1 cellular context compared by ENCODE assay signal in the genomic region with DNA sequence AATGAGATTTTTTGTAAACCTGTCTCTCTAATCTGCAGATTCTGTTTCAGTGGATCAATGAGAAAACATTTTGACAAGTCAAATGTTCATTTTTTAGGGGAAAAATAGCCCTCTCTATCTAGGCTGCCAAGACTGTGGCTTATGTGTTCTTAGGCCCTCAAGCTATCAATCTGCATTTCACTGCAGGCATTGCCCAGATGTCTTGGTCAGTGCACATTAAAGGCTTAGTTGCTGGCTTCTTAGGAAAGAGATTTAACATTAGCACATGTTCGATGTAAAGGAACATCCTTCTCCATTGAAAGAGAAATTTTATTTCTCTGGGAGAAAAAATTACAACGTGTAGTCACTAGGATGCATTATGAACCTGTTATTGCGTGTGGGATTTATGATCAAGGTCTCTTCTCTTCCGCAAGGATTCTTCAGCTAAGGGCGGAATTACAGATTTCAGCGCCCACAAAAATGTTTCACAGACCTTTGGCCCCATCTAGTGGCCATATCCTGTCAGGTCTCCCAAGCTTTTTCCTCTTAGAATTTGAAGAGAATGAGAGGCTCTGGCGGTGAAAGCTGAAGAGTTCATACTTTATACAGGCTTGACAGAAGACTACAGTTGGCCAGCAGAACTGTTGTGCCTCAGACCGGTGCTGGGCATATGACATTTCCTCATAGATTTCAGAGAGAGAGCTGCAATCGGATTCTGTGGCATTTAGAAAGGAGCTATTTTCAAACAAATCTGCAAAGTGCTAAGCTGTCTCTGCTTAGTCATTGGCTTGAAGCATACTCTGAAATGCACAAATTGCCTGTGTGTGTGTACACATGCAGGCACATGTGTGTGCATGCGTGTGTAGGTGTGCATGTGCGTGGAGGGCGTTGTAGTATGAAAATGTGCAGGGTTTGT.
TF ChIP-seq lines count a peak whose summit lies in the region.

No MANE protein-coding gene starts in this region.

TF ChIP-seq in H1, 55 proteins besides CTCF, POLR2A, EP300 and RAD21:
- TF ChIP-seq YY1 (IDR thresholded peaks at IDR 0.05; ENCODE audit: low read depth, low read length) (0 out of 2 replicates have a peak, but pooled peaks have one; percentile 38), ZNF274 (IDR thresholded peaks at IDR 0.05; ENCODE audit: borderline replicate concordance, extremely low read depth, low read length) (no peak)
- TF ChIP-seq, protein P1, sequence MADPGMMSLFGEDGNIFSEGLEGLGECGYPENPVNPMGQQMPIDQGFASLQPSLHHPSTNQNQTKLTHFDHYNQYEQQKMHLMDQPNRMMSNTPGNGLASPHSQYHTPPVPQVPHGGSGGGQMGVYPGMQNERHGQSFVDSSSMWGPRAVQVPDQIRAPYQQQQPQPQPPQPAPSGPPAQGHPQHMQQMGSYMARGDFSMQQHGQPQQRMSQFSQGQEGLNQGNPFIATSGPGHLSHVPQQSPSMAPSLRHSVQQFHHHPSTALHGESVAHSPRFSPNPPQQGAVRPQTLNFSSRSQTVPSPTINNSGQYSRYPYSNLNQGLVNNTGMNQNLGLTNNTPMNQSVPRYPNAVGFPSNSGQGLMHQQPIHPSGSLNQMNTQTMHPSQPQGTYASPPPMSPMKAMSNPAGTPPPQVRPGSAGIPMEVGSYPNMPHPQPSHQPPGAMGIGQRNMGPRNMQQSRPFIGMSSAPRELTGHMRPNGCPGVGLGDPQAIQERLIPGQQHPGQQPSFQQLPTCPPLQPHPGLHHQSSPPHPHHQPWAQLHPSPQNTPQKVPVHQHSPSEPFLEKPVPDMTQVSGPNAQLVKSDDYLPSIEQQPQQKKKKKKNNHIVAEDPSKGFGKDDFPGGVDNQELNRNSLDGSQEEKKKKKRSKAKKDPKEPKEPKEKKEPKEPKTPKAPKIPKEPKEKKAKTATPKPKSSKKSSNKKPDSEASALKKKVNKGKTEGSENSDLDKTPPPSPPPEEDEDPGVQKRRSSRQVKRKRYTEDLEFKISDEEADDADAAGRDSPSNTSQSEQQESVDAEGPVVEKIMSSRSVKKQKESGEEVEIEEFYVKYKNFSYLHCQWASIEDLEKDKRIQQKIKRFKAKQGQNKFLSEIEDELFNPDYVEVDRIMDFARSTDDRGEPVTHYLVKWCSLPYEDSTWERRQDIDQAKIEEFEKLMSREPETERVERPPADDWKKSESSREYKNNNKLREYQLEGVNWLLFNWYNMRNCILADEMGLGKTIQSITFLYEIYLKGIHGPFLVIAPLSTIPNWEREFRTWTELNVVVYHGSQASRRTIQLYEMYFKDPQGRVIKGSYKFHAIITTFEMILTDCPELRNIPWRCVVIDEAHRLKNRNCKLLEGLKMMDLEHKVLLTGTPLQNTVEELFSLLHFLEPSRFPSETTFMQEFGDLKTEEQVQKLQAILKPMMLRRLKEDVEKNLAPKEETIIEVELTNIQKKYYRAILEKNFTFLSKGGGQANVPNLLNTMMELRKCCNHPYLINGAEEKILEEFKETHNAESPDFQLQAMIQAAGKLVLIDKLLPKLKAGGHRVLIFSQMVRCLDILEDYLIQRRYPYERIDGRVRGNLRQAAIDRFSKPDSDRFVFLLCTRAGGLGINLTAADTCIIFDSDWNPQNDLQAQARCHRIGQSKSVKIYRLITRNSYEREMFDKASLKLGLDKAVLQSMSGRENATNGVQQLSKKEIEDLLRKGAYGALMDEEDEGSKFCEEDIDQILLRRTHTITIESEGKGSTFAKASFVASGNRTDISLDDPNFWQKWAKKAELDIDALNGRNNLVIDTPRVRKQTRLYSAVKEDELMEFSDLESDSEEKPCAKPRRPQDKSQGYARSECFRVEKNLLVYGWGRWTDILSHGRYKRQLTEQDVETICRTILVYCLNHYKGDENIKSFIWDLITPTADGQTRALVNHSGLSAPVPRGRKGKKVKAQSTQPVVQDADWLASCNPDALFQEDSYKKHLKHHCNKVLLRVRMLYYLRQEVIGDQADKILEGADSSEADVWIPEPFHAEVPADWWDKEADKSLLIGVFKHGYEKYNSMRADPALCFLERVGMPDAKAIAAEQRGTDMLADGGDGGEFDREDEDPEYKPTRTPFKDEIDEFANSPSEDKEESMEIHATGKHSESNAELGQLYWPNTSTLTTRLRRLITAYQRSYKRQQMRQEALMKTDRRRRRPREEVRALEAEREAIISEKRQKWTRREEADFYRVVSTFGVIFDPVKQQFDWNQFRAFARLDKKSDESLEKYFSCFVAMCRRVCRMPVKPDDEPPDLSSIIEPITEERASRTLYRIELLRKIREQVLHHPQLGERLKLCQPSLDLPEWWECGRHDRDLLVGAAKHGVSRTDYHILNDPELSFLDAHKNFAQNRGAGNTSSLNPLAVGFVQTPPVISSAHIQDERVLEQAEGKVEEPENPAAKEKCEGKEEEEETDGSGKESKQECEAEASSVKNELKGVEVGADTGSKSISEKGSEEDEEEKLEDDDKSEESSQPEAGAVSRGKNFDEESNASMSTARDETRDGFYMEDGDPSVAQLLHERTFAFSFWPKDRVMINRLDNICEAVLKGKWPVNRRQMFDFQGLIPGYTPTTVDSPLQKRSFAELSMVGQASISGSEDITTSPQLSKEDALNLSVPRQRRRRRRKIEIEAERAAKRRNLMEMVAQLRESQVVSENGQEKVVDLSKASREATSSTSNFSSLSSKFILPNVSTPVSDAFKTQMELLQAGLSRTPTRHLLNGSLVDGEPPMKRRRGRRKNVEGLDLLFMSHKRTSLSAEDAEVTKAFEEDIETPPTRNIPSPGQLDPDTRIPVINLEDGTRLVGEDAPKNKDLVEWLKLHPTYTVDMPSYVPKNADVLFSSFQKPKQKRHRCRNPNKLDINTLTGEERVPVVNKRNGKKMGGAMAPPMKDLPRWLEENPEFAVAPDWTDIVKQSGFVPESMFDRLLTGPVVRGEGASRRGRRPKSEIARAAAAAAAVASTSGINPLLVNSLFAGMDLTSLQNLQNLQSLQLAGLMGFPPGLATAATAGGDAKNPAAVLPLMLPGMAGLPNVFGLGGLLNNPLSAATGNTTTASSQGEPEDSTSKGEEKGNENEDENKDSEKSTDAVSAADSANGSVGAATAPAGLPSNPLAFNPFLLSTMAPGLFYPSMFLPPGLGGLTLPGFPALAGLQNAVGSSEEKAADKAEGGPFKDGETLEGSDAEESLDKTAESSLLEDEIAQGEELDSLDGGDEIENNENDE (IDR thresholded peaks at IDR 0.05; ENCODE audit: insufficient replicate concordance, low read length), result peak; percentile 29
